ENCODE assay signal across 8 cellular contexts in the genomic region with DNA sequence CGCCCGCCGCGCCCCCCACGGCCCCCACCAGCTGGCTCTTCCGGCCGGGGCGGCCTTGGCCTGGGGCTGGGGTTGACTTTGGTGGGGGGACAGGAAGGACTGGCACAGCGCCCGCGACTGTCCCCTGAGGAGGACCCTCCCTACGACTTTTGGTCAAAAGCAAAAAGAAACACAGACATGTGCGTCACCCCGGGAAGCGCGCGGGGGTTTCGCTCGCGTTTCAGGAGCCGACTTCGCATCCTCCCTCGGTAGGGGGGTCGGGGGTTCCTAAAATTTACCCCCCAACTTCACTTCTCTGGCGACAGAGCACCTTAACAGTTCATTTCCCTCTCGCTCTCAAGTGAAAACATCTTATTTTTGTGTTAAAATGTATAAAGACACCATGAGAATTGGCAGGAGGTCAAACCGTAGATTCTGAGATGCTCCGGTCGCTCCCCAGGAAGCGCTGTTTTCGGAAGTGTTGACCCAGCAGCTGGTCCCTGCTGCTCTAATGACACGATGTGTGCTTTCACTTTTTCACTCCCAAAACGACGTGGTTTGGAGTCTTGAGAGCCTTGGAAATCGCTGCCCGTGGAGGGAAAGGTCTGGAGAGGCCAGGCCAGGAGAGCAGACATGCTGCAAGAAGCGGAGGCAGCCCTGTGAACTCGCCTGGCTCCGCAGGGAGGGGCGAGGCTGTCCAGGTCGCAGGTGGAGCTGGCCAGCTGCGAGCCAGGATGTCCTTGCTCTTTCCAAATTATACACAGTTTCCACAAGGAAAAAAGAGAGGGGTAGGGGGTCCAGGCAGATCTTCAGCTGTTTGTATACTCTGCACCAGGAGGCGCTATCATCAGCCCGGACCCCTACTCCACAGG.
A peak's percentile ranks its signal among the peaks of the same experiment; 100 is the strongest.
DNase-seq lines count a peak whose midpoint lies in the region; ATAC-seq lines count a peak whose summit lies in the region.

No MANE protein-coding gene starts in this region.

- intact Hi-C loops in activated CD4-positive, alpha-beta T cell treated with anti-CD3 and anti-CD28 coated beads, Interleukin-2, amount 10 ng/mL, durations not matched to agents 24 days and 14 days (cut with micrococcal nuclease), result loop anchor here (1.0 to 2.0 kb wide), 4 partner anchors 153 to 335 kb away; no protein-coding TSS in a partner anchor

- H3K27ac Mint-ChIP-seq in activated CD4-positive, alpha-beta T cell treated with anti-CD3 and anti-CD28 coated beads, Interleukin-2, amount 10 ng/mL, durations not matched to agents 24 days and 14 days, result peak overlapping the region; percentile 91
- peak overlapping the region; percentile 65 to 96 for H3K27ac Mint-ChIP-seq in effector memory CD8-positive, alpha-beta T cell
- H3K27ac Mint-ChIP-seq in stimulated activated naive CD8-positive, alpha-beta T cell treated with anti-CD3 and anti-CD28 coated beads, Interleukin-15, Interleukin-2, amounts not matched to agents 100 ng/mL and 50 ng/mL, for 24 hours, result peak overlapping the region; percentile 79

- H3K9me3 ChIP-seq in HUES48 (ENCODE audit: control insufficient read depth, insufficient read depth, low read length), result no peaks in the 10 kb centered on the region

- H3K9ac ChIP-seq in HUES48 (ENCODE audit: low read depth, low read length), result no peak overlapping the region

- no peaks in the 10 kb centered on the region for H3K36me3 Mint-ChIP-seq in activated CD4-positive, alpha-beta T cell treated with anti-CD3 and anti-CD28 coated beads, Interleukin-2, amount 10 ng/mL, durations not matched to agents 24 days and 14 days (ENCODE audit: low read depth)
- H3K36me3 Mint-ChIP-seq in effector memory CD8-positive, alpha-beta T cell (ENCODE audit: insufficient read depth), result peaks cover 9% of the 10 kb centered on the region
- H3K36me3 Mint-ChIP-seq in stimulated activated naive CD8-positive, alpha-beta T cell treated with anti-CD3 and anti-CD28 coated beads, Interleukin-15, Interleukin-2, amounts not matched to agents 100 ng/mL and 50 ng/mL, for 24 hours (ENCODE audit: low read depth), result no peaks in the 10 kb centered on the region

- no peak overlapping the region for H3K27ac ChIP-seq in HUES48 (ENCODE audit: low read depth, low read length)

- peaks cover under 1% of the 10 kb centered on the region for H3K9me3 Mint-ChIP-seq in activated CD4-positive, alpha-beta T cell treated with anti-CD3 and anti-CD28 coated beads, Interleukin-2, amount 10 ng/mL, durations not matched to agents 24 days and 14 days
- H3K9me3 Mint-ChIP-seq in effector memory CD8-positive, alpha-beta T cell, result no peaks in the 10 kb centered on the region
- H3K9me3 Mint-ChIP-seq in stimulated activated naive CD8-positive, alpha-beta T cell treated with anti-CD3 and anti-CD28 coated beads, Interleukin-15, Interleukin-2, amounts not matched to agents 100 ng/mL and 50 ng/mL, for 24 hours, result peaks cover under 1% of the 10 kb centered on the region

- DNase-seq in ELR (ENCODE audit: low read depth) (peak; percentile 38), medulla oblongata (ENCODE audit: extremely low spot score) (peak; percentile 71)
- peak; percentile 78 for DNase-seq in activated CD4-positive, alpha-beta T cell treated with anti-CD3 and anti-CD28 coated beads, Interleukin-2, amount 10 ng/mL, durations not matched to agents 24 days and 14 days
- peak in 1 of 3 experiments; percentile 5 for DNase-seq in effector memory CD8-positive, alpha-beta T cell

- H3K27me3 ChIP-seq in HUES48 (ENCODE audit: control insufficient read depth, insufficient read depth, low read length), result peaks cover 37% of the 10 kb centered on the region

- peaks cover 38% of the 10 kb centered on the region for H3K4me1 Mint-ChIP-seq in activated CD4-positive, alpha-beta T cell treated with anti-CD3 and anti-CD28 coated beads, Interleukin-2, amount 10 ng/mL, durations not matched to agents 24 days and 14 days
- peaks cover 7 to 17% of the 10 kb centered on the region in 2 donors for H3K4me1 Mint-ChIP-seq in effector memory CD8-positive, alpha-beta T cell (ENCODE audit: low read depth in 2 of 2)
- peaks cover 42% of the 10 kb centered on the region for H3K4me1 Mint-ChIP-seq in stimulated activated naive CD8-positive, alpha-beta T cell treated with anti-CD3 and anti-CD28 coated beads, Interleukin-15, Interleukin-2, amounts not matched to agents 100 ng/mL and 50 ng/mL, for 24 hours (ENCODE audit: low read depth)

- peak overlapping the region; percentile 86 for H3K4me3 Mint-ChIP-seq in activated CD4-positive, alpha-beta T cell treated with anti-CD3 and anti-CD28 coated beads, Interleukin-2, amount 10 ng/mL, durations not matched to agents 24 days and 14 days
- peak overlapping the region; percentile 65 to 88 for H3K4me3 Mint-ChIP-seq in effector memory CD8-positive, alpha-beta T cell
- H3K4me3 Mint-ChIP-seq in stimulated activated naive CD8-positive, alpha-beta T cell treated with anti-CD3 and anti-CD28 coated beads, Interleukin-15, Interleukin-2, amounts not matched to agents 100 ng/mL and 50 ng/mL, for 24 hours, result peak overlapping the region; percentile 80

- H3K36me3 ChIP-seq in HUES48 (ENCODE audit: control insufficient read depth, insufficient read depth, low read length), result no peaks in the 10 kb centered on the region

- ATAC-seq in effector memory CD8-positive, alpha-beta T cell (replicated peaks), result peak; percentile 28
- ATAC-seq in HG03521 (IDR thresholded peaks at IDR 0.05; ENCODE audit: unreplicated experiment) (no peak), GM21723 (IDR thresholded peaks at IDR 0.05; ENCODE audit: unreplicated experiment) (no peak)

- H3K4me3 ChIP-seq in HUES48 (ENCODE audit: low read depth, low read length), result peak overlapping the region; percentile 76

- no peaks in the 10 kb centered on the region for H3K27me3 Mint-ChIP-seq in activated CD4-positive, alpha-beta T cell treated with anti-CD3 and anti-CD28 coated beads, Interleukin-2, amount 10 ng/mL, durations not matched to agents 24 days and 14 days
- H3K27me3 Mint-ChIP-seq in effector memory CD8-positive, alpha-beta T cell, result peaks cover 31 to 36% of the 10 kb centered on the region in 2 donors
- peaks cover 12% of the 10 kb centered on the region for H3K27me3 Mint-ChIP-seq in stimulated activated naive CD8-positive, alpha-beta T cell treated with anti-CD3 and anti-CD28 coated beads, Interleukin-15, Interleukin-2, amounts not matched to agents 100 ng/mL and 50 ng/mL, for 24 hours

- peaks cover 7% of the 10 kb centered on the region; the same call in 1 of the 2 replicates for H3K4me1 ChIP-seq in HUES48 (ENCODE audit: control insufficient read depth, insufficient read depth, low read length)
